Comparison of ENCODE assay signal across 8 cellular contexts in the genomic region with DNA sequence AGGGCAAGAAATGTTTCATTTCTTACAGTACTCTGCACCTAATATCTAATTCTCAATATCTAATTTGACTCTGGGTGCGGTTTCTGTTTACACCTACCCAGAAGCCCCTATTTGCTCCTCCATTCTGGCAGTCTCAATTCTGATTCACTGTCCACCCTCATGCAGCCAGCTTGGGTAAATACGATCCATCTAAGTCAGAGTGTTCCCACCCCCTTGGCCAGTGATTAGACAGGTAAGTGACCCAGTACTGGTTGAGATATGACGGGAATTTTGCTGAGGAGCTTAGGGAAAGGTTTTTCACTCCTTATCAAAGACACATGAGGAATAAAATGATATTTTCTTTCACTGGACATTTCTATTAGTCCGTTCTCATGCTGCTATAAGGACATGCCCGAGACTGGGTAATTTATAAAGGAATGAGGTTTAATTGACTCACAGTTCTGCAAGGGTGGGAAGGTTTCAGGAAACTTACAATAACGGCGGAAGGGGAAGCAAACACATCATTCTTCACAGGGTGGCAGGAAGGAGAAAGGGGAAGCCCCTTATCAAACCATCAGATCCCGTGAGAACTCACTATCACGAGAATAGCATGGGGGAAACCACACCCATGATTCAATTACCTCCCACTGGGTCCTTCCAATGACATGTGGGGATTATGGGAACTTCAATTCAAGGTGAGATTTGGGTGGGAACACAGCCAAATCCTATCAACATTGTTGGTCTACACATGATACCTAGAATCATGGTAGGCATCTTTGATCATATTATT. TPM values are rescaled to one million over a fixed set of nuclear protein-coding genes. Genes with fewer than 3 reads are reported as not detected.
DNase-seq lines count a peak whose midpoint lies in the region; ATAC-seq, FAIRE-seq and TF ChIP-seq lines count a peak whose summit lies in the region.
"Had no signal": no experiment of that assay in that cellular context is flagged by ENCODE, and none has a peak within 500 bp of the region (broad histone marks: within the 10 kb centered on the region; RNA-seq: fewer than 3 reads in every experiment).

No MANE protein-coding gene starts in this region.

- H3K9me2 ChIP-seq in SK-N-SH = no peaks in the 10 kb centered on the region

- CTCF ChIA-PET in SK-N-SH (lab: Yijun Ruan, JAX) = interaction anchor here (0.7 to 1.4 kb wide), 4 partner anchors 9 to 103 kb away, joined by 3 to 5 read pairs (median 3); no protein-coding TSS in a partner anchor

- H4K20me1 ChIP-seq in keratinocyte (ENCODE audit: control insufficient read depth, extremely low read depth, insufficient read depth, low read length) = no peaks in the 10 kb centered on the region
- H4K20me1 ChIP-seq in SK-N-SH (ENCODE audit: insufficient read depth) = no peaks in the 10 kb centered on the region

- no peak for TF ChIP-seq RAD21 in SK-N-SH (IDR thresholded peaks at IDR 0.05; ENCODE audit: low read length)

- DNase-seq in GM12891 (ENCODE audit: insufficient read length, low spot score) (no peak), OCI-M1 (lab: John Stamatoyannopoulos, UW) (peak; percentile 83), keratinocyte (ENCODE audit: low read depth, low spot score) (no peak), SK-N-SH (no peak), Peyer's patch (no peak)
- DNase-seq: kidney glomerular epithelial cell, NCI-H1092 treated with DMSO at 0.1 percent for 48 hours had no signal

- H3K4me2 ChIP-seq in keratinocyte (ENCODE audit: control insufficient read depth, extremely low read depth, insufficient read depth, low read depth, low read length) = no peak overlapping the region
- H3K4me2 ChIP-seq in SK-N-SH = no peak overlapping the region

- ATAC-seq in gastroesophageal sphincter = no peak

- no peaks in the 10 kb centered on the region for H3K9me1 ChIP-seq in keratinocyte (ENCODE audit: control insufficient read depth, extremely low read depth, insufficient read depth, low read length)

- H3K4me1 ChIP-seq in keratinocyte (ENCODE audit: control insufficient read depth, extremely low read depth, insufficient read depth, low read length) (no peaks in the 10 kb centered on the region), gastroesophageal sphincter (no peaks in the 10 kb centered on the region), SK-N-SH (ENCODE audit: control insufficient read depth in 1 of 2, insufficient read depth in 2 of 2, low read depth in 1 of 2, low read length in 1 of 2) (no peaks in the 10 kb centered on the region), Peyer's patch (peaks cover 0 to 9% (median 0%) of the 10 kb centered on the region in 4 donors)

- H3K79me2 ChIP-seq in keratinocyte (ENCODE audit: control insufficient read depth, insufficient read depth, low read length) = no peaks in the 10 kb centered on the region
- no peaks in the 10 kb centered on the region for H3K79me2 ChIP-seq in SK-N-SH (ENCODE audit: insufficient read depth)

- POLR2A ChIA-PET in SK-N-SH (lab: Yijun Ruan, JAX) = no interaction called here

- TF ChIP-seq POLR2A in GM12891 (IDR thresholded peaks at IDR 0.05; ENCODE audit: low read depth, low read length) (no peak), gastroesophageal sphincter (IDR thresholded peaks at IDR 0.05) (no peak), Peyer's patch (IDR thresholded peaks at IDR 0.05) (no peak)

- H3K9me3 ChIP-seq in keratinocyte (ENCODE audit: control insufficient read depth, low read depth, low read length) (no peaks in the 10 kb centered on the region), gastroesophageal sphincter (no peaks in the 10 kb centered on the region), SK-N-SH (no peaks in the 10 kb centered on the region), Peyer's patch (no peaks in the 10 kb centered on the region)

- H3K27ac ChIP-seq in keratinocyte (ENCODE audit: control insufficient read depth, insufficient read depth, low read length) (no peak overlapping the region), gastroesophageal sphincter (no peak overlapping the region), SK-N-SH (ENCODE audit: low read depth in 2 of 2, low read length in 1 of 2) (no peak overlapping the region), Peyer's patch (no peak overlapping the region)

- H3K4me3 ChIP-seq in keratinocyte (ENCODE audit: control insufficient read depth in 2 of 3, extremely low read depth in 1 of 3, insufficient read depth in 2 of 3, low read depth in 1 of 3, low read length in 3 of 3) = no peak overlapping the region
- no peak overlapping the region for H3K4me3 ChIP-seq in gastroesophageal sphincter
- no peak overlapping the region for H3K4me3 ChIP-seq in SK-N-SH (ENCODE audit: low read depth in 2 of 2, low read length in 1 of 2)
- H3K4me3 ChIP-seq in Peyer's patch = no peak overlapping the region

- no peak for TF ChIP-seq CTCF in keratinocyte (optimal IDR thresholded peaks at IDR 0.05 in 1 of 3, IDR thresholded peaks at IDR 0.05 in 1 of 3, conservative IDR thresholded peaks at IDR 0.05 in 1 of 3; ENCODE audit: extremely low read depth in 1 of 3, insufficient read depth in 2 of 3, low read length in 3 of 3)
- TF ChIP-seq CTCF in gastroesophageal sphincter (IDR thresholded peaks at IDR 0.05) = no peak
- no peak for TF ChIP-seq CTCF in SK-N-SH (IDR thresholded peaks at IDR 0.05)
- no peak for TF ChIP-seq CTCF in Peyer's patch (IDR thresholded peaks at IDR 0.05)

- FAIRE-seq in GM12891 (lab: Jason Lieb, UNC) (peak; percentile 83), keratinocyte (lab: Jason Lieb, UNC) (peak; percentile 9)

- dilution Hi-C loops in keratinocyte (cut with MboI; ENCODE audit: extremely low pct_ligation_motif_present, low sequenced_read_pairs) = no loop called here

- H3K27me3 ChIP-seq in keratinocyte (ENCODE audit: control insufficient read depth, extremely low read depth, insufficient read depth, low read length) = no peaks in the 10 kb centered on the region
- no peaks in the 10 kb centered on the region for H3K27me3 ChIP-seq in gastroesophageal sphincter
- no peaks in the 10 kb centered on the region for H3K27me3 ChIP-seq in SK-N-SH (ENCODE audit: insufficient read depth)
- no peaks in the 10 kb centered on the region for H3K27me3 ChIP-seq in Peyer's patch

- H3K9ac ChIP-seq in keratinocyte (ENCODE audit: control insufficient read depth, extremely low read depth, insufficient read depth, low read length) = no peak overlapping the region
- H3K9ac ChIP-seq in SK-N-SH = no peak overlapping the region

- 46 to 54% methylated on average over 4 to 9 of the region's 9 CpGs for WGBS in gastroesophageal sphincter (ENCODE audit: low coverage in 1 of 2), 2 donors
- 83% methylated on average over 9 of the region's 9 CpGs for WGBS in SK-N-SH (ENCODE audit: low lambda C conversion rate)

- H3F3A ChIP-seq in SK-N-SH (replicated peaks; ENCODE audit: insufficient read depth) = peaks cover 17% of the 10 kb centered on the region

- H3K36me3 ChIP-seq in keratinocyte (ENCODE audit: control insufficient read depth in 2 of 2, extremely low read depth in 1 of 2, insufficient read depth in 2 of 2, low read length in 2 of 2) (peaks cover 9 to 18% of the 10 kb centered on the region in 2 experiments), gastroesophageal sphincter (peaks cover 0 to 41% of the 10 kb centered on the region in 2 donors), SK-N-SH (replicated peaks in 1 of 2; ENCODE audit: control insufficient read depth in 1 of 2, insufficient read depth in 2 of 2, low read length in 1 of 2) (peaks cover 27 to 35% of the 10 kb centered on the region in 2 experiments), Peyer's patch (peaks cover 0 to 31% (median 0%) of the 10 kb centered on the region in 3 donors)

- TF ChIP-seq EP300 in gastroesophageal sphincter (IDR thresholded peaks at IDR 0.05) = no peak
- TF ChIP-seq EP300 in SK-N-SH (IDR thresholded peaks at IDR 0.05; ENCODE audit: borderline replicate concordance in 1 of 2, low read depth in 1 of 2, low read length in 1 of 2) = no peak

- H2AFZ ChIP-seq in keratinocyte (ENCODE audit: control insufficient read depth, low read length) (no peak overlapping the region), SK-N-SH (ENCODE audit: low read depth) (no peak overlapping the region)

RNA-seq across cellular contexts. Expression of a gene that starts 29.4 kb away (rescaled TPM):
- polyA plus RNA-seq in GM12891 (2012; ENCODE audit: low read depth, missing spikeins) = 108 TPM
- polyA plus RNA-seq in keratinocyte (201 to 301 TPM (median 210 TPM) in 3 replicates), SK-N-SH (2012; rRNA removed) (47.1 and 56.6 TPM in 2 replicates)
- polyA plus RNA-seq in keratinocyte (2011; ENCODE audit: low read depth) = 50.6 TPM
- polyA plus RNA-seq in keratinocyte (2011; cell fraction: cytosol; rRNA removed) = 200 and 342 TPM in 2 replicates
- 92.1 and 104 TPM in 2 replicates for polyA plus RNA-seq in keratinocyte (2011; cell fraction: nucleus; rRNA removed)
- 116 and 221 TPM in 2 replicates for polyA plus RNA-seq in keratinocyte (2012; ENCODE audit: low replicate concordance)
- 19.5 to 116 TPM (median 83.1 TPM) in 3 replicates for polyA minus RNA-seq in keratinocyte
- polyA minus RNA-seq in keratinocyte (2011; cell fraction: cytosol; rRNA and poly(A)+ RNA removed) = 143 TPM
- 32.5 and 60.0 TPM in 2 replicates for polyA minus RNA-seq in keratinocyte (2011; cell fraction: nucleus; rRNA and poly(A)+ RNA removed)
- total RNA-seq in gastroesophageal sphincter (100 to 1,000 TPM in 1 of 4 donors, 10 to 100 TPM in 3; 72.3 to 109 (median 84.3) TPM), Peyer's patch (100 to 1,000 TPM in 1 of 4 donors, 10 to 100 TPM in 3; 62.1 to 190 (median 71.6) TPM)
- 82.5 and 99.4 TPM in 2 replicates for polyA plus RNA-seq in SK-N-SH (2012; cell fraction: cytosol; rRNA removed)
- polyA plus RNA-seq in SK-N-SH (2012; cell fraction: nucleus; rRNA removed) = 9.5 and 23.0 TPM in 2 replicates

RNA-seq across cellular contexts. Expression of a gene that starts 33.9 kb away (rescaled TPM):
- polyA plus RNA-seq in GM12891 (2012; ENCODE audit: low read depth, missing spikeins) = 2.4 TPM
- polyA plus RNA-seq in keratinocyte (4.6 to 6.8 TPM (median 6.5 TPM) in 3 replicates), SK-N-SH (2012; rRNA removed) (2.2 and 3.2 TPM in 2 replicates)
- 2.1 TPM for polyA plus RNA-seq in keratinocyte (2011; ENCODE audit: low read depth)
- polyA plus RNA-seq in keratinocyte (2011; cell fraction: cytosol; rRNA removed) = 3.8 and 7.2 TPM in 2 replicates
- 11.9 and 12.2 TPM in 2 replicates for polyA plus RNA-seq in keratinocyte (2011; cell fraction: nucleus; rRNA removed)
- 5.2 and 5.3 TPM in 2 replicates for polyA plus RNA-seq in keratinocyte (2012; ENCODE audit: low replicate concordance)
- 8.3 to 23.6 TPM (median 15.6 TPM) in 3 replicates for polyA minus RNA-seq in keratinocyte
- 5.4 TPM for polyA minus RNA-seq in keratinocyte (2011; cell fraction: cytosol; rRNA and poly(A)+ RNA removed)
- 12.8 and 47.5 TPM in 2 replicates for polyA minus RNA-seq in keratinocyte (2011; cell fraction: nucleus; rRNA and poly(A)+ RNA removed)
- total RNA-seq in gastroesophageal sphincter (10 to 100 TPM; 11.3 to 18.9 (median 13.8) TPM), Peyer's patch (10 to 100 TPM; 17.3 to 50.3 (median 37.8) TPM)
- 1.8 and 2.2 TPM in 2 replicates for polyA plus RNA-seq in SK-N-SH (2012; cell fraction: cytosol; rRNA removed)
- 3.1 and 3.6 TPM in 2 replicates for polyA plus RNA-seq in SK-N-SH (2012; cell fraction: nucleus; rRNA removed)

RNA-seq across cellular contexts. Expression of a gene that starts 41.5 kb away (rescaled TPM):
- polyA plus RNA-seq in GM12891 (2012; ENCODE audit: low read depth, missing spikeins) = 0.21 TPM
- polyA plus RNA-seq in keratinocyte (under 0.01 to 0.01 TPM (median 0.01 TPM) in 3 replicates), SK-N-SH (2012; rRNA removed) (under 0.01 TPM in 1 of 2 replicates, not detected in the other)
- not detected for polyA plus RNA-seq in keratinocyte (2011; ENCODE audit: low read depth)
- polyA plus RNA-seq in keratinocyte (2011; cell fraction: cytosol; rRNA removed) = under 0.01 TPM in 2 replicates
- 0.03 and 0.04 TPM in 2 replicates for polyA plus RNA-seq in keratinocyte (2011; cell fraction: nucleus; rRNA removed)
- 0.14 TPM in 1 of 2 replicates, not detected in the other for polyA plus RNA-seq in keratinocyte (2012; ENCODE audit: low replicate concordance)
- polyA minus RNA-seq in keratinocyte = under 0.01 TPM in 1 of 3 replicates, not detected in the others
- not detected for polyA minus RNA-seq in keratinocyte (2011; cell fraction: cytosol; rRNA and poly(A)+ RNA removed)
- under 0.01 TPM in 1 of 2 replicates, not detected in the other for polyA minus RNA-seq in keratinocyte (2011; cell fraction: nucleus; rRNA and poly(A)+ RNA removed)
- total RNA-seq in gastroesophageal sphincter (not detected), Peyer's patch (under 1 TPM in 1 of 4 donors, not detected in 3; 0.83 TPM)
- not detected in 2 replicates for polyA plus RNA-seq in SK-N-SH (2012; cell fraction: cytosol; rRNA removed)
- polyA plus RNA-seq in SK-N-SH (2012; cell fraction: nucleus; rRNA removed) = under 0.01 TPM in 2 replicates
